ENCODE assay signal across 8 cellular contexts in genomic region chr3:131361066-131361463, GRCh38. TPM values are rescaled to one million over a fixed set of nuclear protein-coding genes. Genes with fewer than 3 reads are reported as not detected.
DNase-seq lines count a peak whose midpoint lies in the region; ATAC-seq and TF ChIP-seq lines count a peak whose summit lies in the region.
"Not testable (repeated sequence)": the region's sequence is repeated elsewhere in the genome, so short reads cannot be mapped to it uniquely, and the experiment has no call there.

No MANE protein-coding gene starts in this region.

- TF ChIP-seq CTCF in left ventricle myocardium inferior (IDR thresholded peaks at IDR 0.05; ENCODE audit: borderline replicate concordance); transverse colon (IDR thresholded peaks at IDR 0.05): not testable (repeated sequence)

- H2BK5ac ChIP-seq in mesendoderm (ENCODE audit: low read length): not testable (repeated sequence)

- not testable (repeated sequence) for H3K23ac ChIP-seq in mesendoderm (ENCODE audit: low read length)

- H3K4me2 ChIP-seq in mesendoderm (ENCODE audit: low read length): peak overlapping the region; percentile 8

- peaks cover 49% of the 10 kb centered on the region for H3K27me3 Mint-ChIP-seq in activated CD4-positive, alpha-beta T cell treated with anti-CD3 and anti-CD28 coated beads, Interleukin-2, amount 10 ng/mL, durations not matched to agents 7 days and 5 days

- WGBS in mesendoderm (ENCODE audit: extremely low coverage, insufficient coverage, low lambda C conversion rate): no CpG with 5 or more reads among the region's 7 CpGs
- 75 to 79% methylated on average over 3 to 7 of the region's 7 CpGs for WGBS in transverse colon (ENCODE audit: low coverage in 1 of 2), 2 donors

- CTCF ChIA-PET in activated CD4-positive, alpha-beta T cell treated with anti-CD3 and anti-CD28 coated beads, Interleukin-2, amount 10 ng/mL, durations not matched to agents 7 days and 5 days (lab: Charles Lee): not testable (repeated sequence)

- H3K36me3 ChIP-seq in left ventricle myocardium inferior; mesendoderm (ENCODE audit: control insufficient read depth, insufficient read depth, low read length); rectal smooth muscle tissue (ENCODE audit: control insufficient read depth, insufficient read depth, low read length); transverse colon: not testable (repeated sequence)

- H3K4me1 Mint-ChIP-seq in activated CD4-positive, alpha-beta T cell treated with anti-CD3 and anti-CD28 coated beads, Interleukin-2, amount 10 ng/mL, durations not matched to agents 7 days and 5 days: peaks cover 16% of the 10 kb centered on the region

- not testable (repeated sequence) for H2AK5ac ChIP-seq in mesendoderm (ENCODE audit: low read length)

- H2BK120ac ChIP-seq in mesendoderm (ENCODE audit: low read depth, low read length): not testable (repeated sequence)

- H3K9me3 ChIP-seq in left ventricle myocardium inferior (replicated peaks); transverse colon: not testable (repeated sequence)

- in situ Hi-C loops in transverse colon (cut with MboI; ENCODE audit: low pct_ligation_motif_present in 1 of 4, low pct_unique_long_range_greater_than_20kb in 1 of 4, low sequenced_read_pairs in 3 of 4): not testable (repeated sequence)

- not testable (repeated sequence) for H3K27me3 ChIP-seq in left ventricle myocardium inferior (ENCODE audit: low read depth); mesendoderm (ENCODE audit: insufficient read depth, low read length, poor library complexity); rectal smooth muscle tissue (ENCODE audit: control insufficient read depth, insufficient read depth, low read length); transverse colon

- not testable (repeated sequence) for H3K4ac ChIP-seq in mesendoderm (ENCODE audit: low read depth, low read length)

- peak; percentile 2 for ATAC-seq in GM18508 (IDR thresholded peaks at IDR 0.05; ENCODE audit: insufficient read depth, unreplicated experiment)

- H3K9ac ChIP-seq in mesendoderm (ENCODE audit: low read length): peak overlapping the region; percentile 44
- H3K9ac ChIP-seq in rectal smooth muscle tissue (ENCODE audit: low read length): not testable (repeated sequence)

- TF ChIP-seq POLR2A in transverse colon (IDR thresholded peaks at IDR 0.05): not testable (repeated sequence)

- H2BK15ac ChIP-seq in mesendoderm (replicated peaks; ENCODE audit: low read depth): not testable (repeated sequence)

- DNase-seq in NOMO-1 treated with dmso at 0.1 percent for 144 hours (lab: John Stamatoyannopoulos, UW; ENCODE audit: unreplicated experiment) (peak; percentile 57), caudate nucleus (lab: John Stamatoyannopoulos, UW) (peak in 1 of 61 donors; percentile 1)
- DNase-seq in activated CD4-positive, alpha-beta T cell treated with anti-CD3 and anti-CD28 coated beads, Interleukin-2, amount 10 ng/mL, durations not matched to agents 7 days and 5 days; left ventricle myocardium inferior; mesendoderm; transverse colon: not testable (repeated sequence)

- H3K18ac ChIP-seq in mesendoderm (ENCODE audit: low read length): not testable (repeated sequence)

- POLR2A ChIA-PET in activated CD4-positive, alpha-beta T cell treated with anti-CD3 and anti-CD28 coated beads, Interleukin-2, amount 10 ng/mL, durations not matched to agents 7 days and 5 days (lab: Charles Lee): not testable (repeated sequence)

- H3K27ac Mint-ChIP-seq in activated CD4-positive, alpha-beta T cell treated with anti-CD3 and anti-CD28 coated beads, Interleukin-2, amount 10 ng/mL, durations not matched to agents 7 days and 5 days: not testable (repeated sequence)

- H3K79me2 ChIP-seq in mesendoderm (ENCODE audit: control insufficient read depth, insufficient read depth, low read length): not testable (repeated sequence)

- not testable (repeated sequence) for H3K9me3 Mint-ChIP-seq in activated CD4-positive, alpha-beta T cell treated with anti-CD3 and anti-CD28 coated beads, Interleukin-2, amount 10 ng/mL, durations not matched to agents 7 days and 5 days

- H3K4me1 ChIP-seq in left ventricle myocardium inferior (peaks cover 31% of the 10 kb centered on the region), transverse colon (peaks cover 0 to 30% (median 22%) of the 10 kb centered on the region in 4 donors)
- not testable (repeated sequence) for H3K4me1 ChIP-seq in mesendoderm (ENCODE audit: control insufficient read depth, low read depth, low read length); rectal smooth muscle tissue (ENCODE audit: control insufficient read depth, insufficient read depth, low read length)

- peak overlapping the region; percentile 26 for H3K27ac ChIP-seq in caudate nucleus (ENCODE audit: low read depth, low read length)
- H3K27ac ChIP-seq in left ventricle myocardium inferior (replicated peaks): peak overlapping the region; percentile 90
- not testable (repeated sequence) for H3K27ac ChIP-seq in mesendoderm (ENCODE audit: low read depth, low read length); rectal smooth muscle tissue (ENCODE audit: low read depth, low read length)
- H3K27ac ChIP-seq in transverse colon: peak overlapping the region; percentile 85 to 91 (median 88)

- not testable (repeated sequence) for H4K8ac ChIP-seq in mesendoderm (ENCODE audit: low read depth, low read length)

- intact Hi-C loops in left ventricle myocardium inferior (cut with micrococcal nuclease); transverse colon (cut with DNase I; ENCODE audit: low total_unique reads): not testable (repeated sequence)

- H3K4me3 ChIP-seq in left ventricle myocardium inferior (peak overlapping the region; percentile 71), rectal smooth muscle tissue (ENCODE audit: low read length) (peak overlapping the region; percentile 77), transverse colon (peak overlapping the region in 2 of 4 donors; percentile 54 to 58)
- H3K4me3 ChIP-seq in mesendoderm (ENCODE audit: low read length): not testable (repeated sequence)

- TF ChIP-seq EP300 in transverse colon (IDR thresholded peaks at IDR 0.05; ENCODE audit: low read depth): not testable (repeated sequence)

- not testable (repeated sequence) for H3K36me3 Mint-ChIP-seq in activated CD4-positive, alpha-beta T cell treated with anti-CD3 and anti-CD28 coated beads, Interleukin-2, amount 10 ng/mL, durations not matched to agents 7 days and 5 days (ENCODE audit: low read depth)

- H3K4me3 Mint-ChIP-seq in activated CD4-positive, alpha-beta T cell treated with anti-CD3 and anti-CD28 coated beads, Interleukin-2, amount 10 ng/mL, durations not matched to agents 7 days and 5 days: peak overlapping the region; percentile 8

- not testable (repeated sequence) for H3K79me1 ChIP-seq in mesendoderm (ENCODE audit: low read length)

- H4K5ac ChIP-seq in mesendoderm (ENCODE audit: low read length): not testable (repeated sequence)

- peak overlapping the region; percentile 60 for H3K56ac ChIP-seq in mesendoderm (ENCODE audit: low read length)

RNA-seq across cellular contexts. Expression of gene NUDT16, which starts 20.5 kb away (rescaled TPM):
- 1 to 10 TPM; 7.3 to 7.5 TPM for total RNA-seq in activated CD4-positive, alpha-beta T cell treated with anti-CD3 and anti-CD28 coated beads, Interleukin-2, amount 10 ng/mL, durations not matched to agents 7 days and 5 days
- total RNA-seq in left ventricle myocardium inferior (35.3 TPM), transverse colon (10 to 100 TPM; 45.6 to 57.9 (median 49.1) TPM)
- polyA plus RNA-seq in mesendoderm (2013, experiment 1 of 2): 8.3 TPM
- polyA plus RNA-seq in mesendoderm (2013, experiment 2 of 2): 8.4 TPM
